In the genomic region with DNA sequence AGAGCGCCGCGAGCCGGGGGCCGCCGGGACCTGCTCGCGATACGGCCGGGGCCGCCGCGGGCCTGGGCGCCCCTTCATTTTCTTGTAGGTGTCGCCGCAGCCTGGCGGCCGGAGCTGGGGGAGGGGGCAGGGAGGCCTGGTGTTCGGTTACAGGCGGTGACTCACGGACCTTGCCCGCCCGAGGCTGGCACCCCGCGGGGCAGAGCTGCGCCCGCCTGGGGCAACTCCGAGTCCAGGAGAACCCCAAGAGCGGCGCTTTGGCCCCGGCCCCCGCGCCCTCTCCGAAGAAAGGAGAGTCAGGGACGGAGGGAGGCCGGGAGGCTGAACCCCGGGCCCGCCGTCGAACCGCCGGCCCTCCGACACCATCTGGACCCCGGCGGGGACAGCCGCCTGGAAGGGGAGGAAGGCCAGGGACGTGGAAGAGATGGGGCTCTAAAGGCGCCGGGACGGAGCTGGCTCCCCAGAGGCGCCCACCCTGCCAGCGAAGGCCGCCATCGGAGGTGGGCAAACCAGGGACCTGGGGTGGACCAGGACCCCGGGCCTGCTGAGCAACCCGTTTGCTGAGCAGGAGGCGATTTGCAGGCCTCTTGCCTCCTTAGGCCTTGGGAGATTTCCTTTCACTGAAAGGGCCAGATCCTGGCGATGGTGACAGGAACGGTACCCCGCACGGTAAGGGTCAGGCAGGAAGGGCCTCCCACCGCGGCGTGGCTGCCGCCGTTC, we compare ENCODE assay signal across 8 cellular contexts. TPM values are rescaled to one million over a fixed set of nuclear protein-coding genes. Genes with fewer than 3 reads are reported as not detected.
DNase-seq lines count a peak whose midpoint lies in the region; ATAC-seq and TF ChIP-seq lines count a peak whose summit lies in the region.

No MANE protein-coding gene starts in this region.

- DNase-seq in C1 segment of cervical spinal cord (lab: John Stamatoyannopoulos, UW): peak in 13 of 14 donors; percentile 34 to 87 (median 74)
- peak; percentile 86 for DNase-seq in HK-2 (ENCODE audit: unreplicated experiment)
- peak; percentile 50 to 53 for DNase-seq in SJCRH30
- peak; percentile 79 to 88 for DNase-seq in lung microvascular endothelial cell (ENCODE audit: low read depth in 2 of 2)
- peak; percentile 79 for DNase-seq in stomach

- H3K27me3 ChIP-seq in SJCRH30 (no peaks in the 10 kb centered on the region), endocrine pancreas (ENCODE audit: control insufficient read depth, insufficient read depth, low read length) (no peaks in the 10 kb centered on the region), stomach (peaks cover 0 to 45% (median 12%) of the 10 kb centered on the region in 3 donors)

- H3K9me3 ChIP-seq in SJCRH30 (replicated peaks) (no peaks in the 10 kb centered on the region), endocrine pancreas (ENCODE audit: control insufficient read depth, low read length) (no peaks in the 10 kb centered on the region), stomach (no peaks in the 10 kb centered on the region)

- H3K36me3 ChIP-seq in SJCRH30: no peaks in the 10 kb centered on the region
- no peaks in the 10 kb centered on the region for H3K36me3 ChIP-seq in endocrine pancreas (ENCODE audit: control insufficient read depth, insufficient read depth, low read length)
- H3K36me3 ChIP-seq in stomach: no peaks in the 10 kb centered on the region

- TF ChIP-seq CTCF in stomach (IDR thresholded peaks at IDR 0.05): no peak

- H3K4me3 ChIP-seq in SJCRH30: peak overlapping the region; percentile 65
- peak overlapping the region; percentile 58 for H3K4me3 ChIP-seq in endocrine pancreas (ENCODE audit: control insufficient read depth, insufficient read depth, low read length)
- peak overlapping the region; percentile 69 to 79 (median 74) for H3K4me3 ChIP-seq in stomach

- no peak for TF ChIP-seq POLR2A in stomach (IDR thresholded peaks at IDR 0.05)

- H3K27ac ChIP-seq in SJCRH30 (peak overlapping the region; percentile 7; the same call in 1 of the 2 replicates), stomach (peak overlapping the region; percentile 80 to 97 (median 95))

- H3K4me1 ChIP-seq in SJCRH30 (peaks cover 7% of the 10 kb centered on the region), endocrine pancreas (ENCODE audit: control insufficient read depth, insufficient read depth, low read length) (no peaks in the 10 kb centered on the region), stomach (peaks cover 33 to 86% (median 51%) of the 10 kb centered on the region in 4 donors)

- no peak for ATAC-seq in GM18870 (IDR thresholded peaks at IDR 0.05; ENCODE audit: unreplicated experiment)
- ATAC-seq in HG03442 (IDR thresholded peaks at IDR 0.05; ENCODE audit: unreplicated experiment): no peak

- TF ChIP-seq EP300 in stomach (IDR thresholded peaks at IDR 0.05): no peak

- intact Hi-C loops in stomach (cut with DNase I; ENCODE audit: low total_unique reads): no loop called here

- 2 to 6% (median 2%) methylated on average over 18 to 66 of the region's 66 CpGs for WGBS in stomach, 5 donors

- peak overlapping the region; percentile 74 for H3K9ac ChIP-seq in endocrine pancreas (ENCODE audit: control insufficient read depth, insufficient read depth, low read length)

RNA-seq across cellular contexts. Expression of gene NUAK1, which starts 0.8 kb away (rescaled TPM):
- 4.0 and 4.4 TPM in 2 replicates for total RNA-seq in SJCRH30 (2014; rRNA removed; shearing (Covaris generic))
- total RNA-seq in lung microvascular endothelial cell (21.4 and 32.5 TPM in 2 replicates), stomach (10 to 100 TPM in 3 of 5 donors, 1 to 10 TPM in 1, under 1 TPM in 1; 0.58 to 79.0 (median 11.7) TPM)
- 1 to 10 TPM in 2 of 3 donors, under 1 TPM in 1; 0.80 to 2.6 (median 2.4) TPM for polyA plus RNA-seq in stomach
